9 cellular contexts compared by ENCODE assay signal in genomic region chr10:118721005-118721876, GRCh38. TPM values are rescaled to one million over a fixed set of nuclear protein-coding genes. Genes with fewer than 3 reads are reported as not detected.
DNase-seq lines count a peak whose midpoint lies in the region; FAIRE-seq and TF ChIP-seq lines count a peak whose summit lies in the region.
"Had no signal": no experiment of that assay in that cellular context is flagged by ENCODE, and none has a peak within 500 bp of the region (broad histone marks: within the 10 kb centered on the region; RNA-seq: fewer than 3 reads in every experiment).

No MANE protein-coding gene starts in this region.

- no peaks in the 10 kb centered on the region; the same call in 1 of the 2 replicates for H3K36me3 ChIP-seq in WERI-Rb-1
- H3K36me3 ChIP-seq in subcutaneous abdominal adipose tissue (ENCODE audit: control insufficient read depth in 5 of 5, insufficient read depth in 5 of 5, low read length in 5 of 5) = peaks cover 0 to 14% (median 3%) of the 10 kb centered on the region in 5 donors

- H3K9me3 ChIP-seq in WERI-Rb-1 (ENCODE audit: severe bottlenecking) (no peaks in the 10 kb centered on the region), subcutaneous abdominal adipose tissue (ENCODE audit: control insufficient read depth in 5 of 5, low read length in 5 of 5) (no peaks in the 10 kb centered on the region)

- H3K27me3 ChIP-seq in WERI-Rb-1 (ENCODE audit: insufficient read depth, low read depth, severe bottlenecking) (no peaks in the 10 kb centered on the region), subcutaneous abdominal adipose tissue (ENCODE audit: control insufficient read depth in 5 of 5, insufficient read depth in 4 of 5, low read length in 5 of 5) (no peaks in the 10 kb centered on the region)

- H3K4me1 ChIP-seq in subcutaneous abdominal adipose tissue (ENCODE audit: control insufficient read depth in 5 of 5, insufficient read depth in 5 of 5, low read length in 5 of 5) = peaks cover 0 to 24% (median 19%) of the 10 kb centered on the region in 5 donors

- H3K27ac ChIP-seq in 22Rv1 (no peak overlapping the region), WERI-Rb-1 (no peak overlapping the region), subcutaneous abdominal adipose tissue (ENCODE audit: low read depth, low read length) (peak overlapping the region; percentile 5)

- no peak overlapping the region for H3K4me3 ChIP-seq in WERI-Rb-1 (ENCODE audit: low read depth, low read length)
- no peak overlapping the region for H3K4me3 ChIP-seq in subcutaneous abdominal adipose tissue (ENCODE audit: low read depth in 1 of 5, low read length in 5 of 5)

- no peak overlapping the region for H3K9ac ChIP-seq in subcutaneous abdominal adipose tissue (ENCODE audit: low read length in 5 of 5)

- peak; percentile 90 for TF ChIP-seq CTCF in 22Rv1 (IDR thresholded peaks at IDR 0.05)
- TF ChIP-seq CTCF in WERI-Rb-1 (IDR thresholded peaks at IDR 0.05; ENCODE audit: low read depth, low read length) = peak; percentile 47
- TF ChIP-seq CTCF in mesothelial cell of epicardium (IDR thresholded peaks at IDR 0.05; ENCODE audit: unreplicated experiment) = peak; percentile 91

- H3K36me3 Mint-ChIP-seq in mesothelial cell of epicardium = peaks cover 9% of the 10 kb centered on the region

- H3K4me1 Mint-ChIP-seq in mesothelial cell of epicardium = peaks cover 12% of the 10 kb centered on the region

- H3K4me3 Mint-ChIP-seq in mesothelial cell of epicardium = no peak overlapping the region

- peak overlapping the region; percentile 43 for H3K27ac Mint-ChIP-seq in mesothelial cell of epicardium

- H3K27me3 Mint-ChIP-seq in mesothelial cell of epicardium (ENCODE audit: low read depth) = no peaks in the 10 kb centered on the region

- peak; percentile 96 for FAIRE-seq in G401.6 (lab: Jason Lieb, UNC)

- DNase-seq in M059J (ENCODE audit: low read depth) (peak; percentile 55), WERI-Rb-1 (peak; percentile 31), dedifferentiated amniotic fluid mesenchymal stem cell (ENCODE audit: extremely low spot score) (peak; percentile 72), mesothelial cell of epicardium (ENCODE audit: low spot score in 2 of 2, unreplicated experiment in 2 of 2) (peak in 1 of 2 experiments; percentile 75), HuH-7.5 (ENCODE audit: low spot score) (no peak)
- DNase-seq: right cardiac atrium had no signal

- H3K9me3 Mint-ChIP-seq in mesothelial cell of epicardium = no peaks in the 10 kb centered on the region

RNA-seq across cellular contexts. Expression of gene CACUL1, which starts 33.5 kb away (rescaled TPM):
- total RNA-seq in M059J (2014; rRNA removed; shearing (Covaris generic)) = 23.2 and 33.7 TPM in 2 replicates
- total RNA-seq in mesothelial cell of epicardium = 63.7 to 65.0 TPM (median 63.9 TPM) in 3 replicates
